In the genomic region with DNA sequence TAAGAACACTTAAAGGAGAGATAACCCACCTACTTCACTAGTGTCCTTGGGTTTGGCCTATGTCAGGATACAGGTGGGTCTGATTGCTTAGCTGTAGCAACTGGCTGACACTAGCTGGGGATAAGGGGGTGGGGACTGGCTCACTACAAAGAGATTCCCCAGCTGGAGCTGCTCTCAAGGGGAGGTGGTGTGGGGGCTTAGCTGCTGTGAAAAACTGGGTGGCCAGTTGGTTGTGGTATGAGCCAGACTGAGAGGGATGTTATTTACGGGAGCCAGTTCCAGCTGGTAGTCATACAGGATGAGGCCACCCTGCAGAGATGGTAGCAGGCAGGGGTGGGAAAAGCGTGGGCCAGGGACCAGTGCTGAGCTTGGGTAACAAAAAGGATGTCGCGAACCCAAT, we compare ENCODE assay signal across 21 cellular contexts.
"Had no signal": no experiment of that assay in that cellular context is flagged by ENCODE, and none has a peak within 500 bp of the region (broad histone marks: within the 10 kb centered on the region; RNA-seq: fewer than 3 reads in every experiment).

No MANE protein-coding gene starts in this region.

- H3K36me3 Mint-ChIP-seq: activated naive CD8-positive, alpha-beta T cell treated with anti-CD3 and anti-CD28 coated beads, Interleukin-2, amount 10 ng/mL, durations not matched to agents 7 days and 5 days had no signal

- H3K4me1 Mint-ChIP-seq: activated CD4-positive, alpha-beta T cell treated with anti-CD3 and anti-CD28 coated beads, Interleukin-2, amount 10 ng/mL, durations not matched to agents 24 days and 14 days; activated naive CD8-positive, alpha-beta T cell treated with anti-CD3 and anti-CD28 coated beads, Interleukin-2, amount 10 ng/mL, durations not matched to agents 7 days and 5 days; activated T-helper 17 cell treated with anti-CD3 and anti-CD28 coated beads, Interleukin-2, amount 50 U/mL, for 72 hours had no signal

- H3K9me3 Mint-ChIP-seq: activated CD4-positive, alpha-beta T cell treated with anti-CD3 and anti-CD28 coated beads, Interleukin-2, amount 10 ng/mL, durations not matched to agents 24 days and 14 days; activated CD8-positive, alpha-beta T cell treated with anti-CD3 and anti-CD28 coated beads for 36 hours; activated naive CD8-positive, alpha-beta T cell treated with anti-CD3 and anti-CD28 coated beads, Interleukin-2, amount 10 ng/mL, durations not matched to agents 7 days and 5 days; activated T-helper 17 cell treated with anti-CD3 and anti-CD28 coated beads, Interleukin-2, amount 50 U/mL, for 72 hours; dendritic cell treated with granulocyte-macrophage colony-stimulating factor and Interleukin-4, amounts not matched to agents 40 ng/mL and 50 ng/mL, for 4 days; nephron had no signal

- H3K36me3 ChIP-seq: cardiac muscle cell, esophagus squamous epithelium, spleen, thyroid gland had no signal

- DNase-seq: activated CD4-positive, alpha-beta T cell treated with anti-CD3 and anti-CD28 coated beads, Interleukin-2, amount 10 ng/mL, durations not matched to agents 24 days and 14 days; activated CD4-positive, CD25-positive, alpha-beta regulatory T cell; activated CD8-positive, alpha-beta T cell treated with anti-CD3 and anti-CD28 coated beads for 36 hours; activated naive CD4-positive, alpha-beta T cell treated with Interleukin-2 at 50 U/mL for 16 hours; activated naive CD8-positive, alpha-beta T cell treated with anti-CD3 and anti-CD28 coated beads, Interleukin-2, amount 10 ng/mL, durations not matched to agents 7 days and 5 days; activated T-cell treated with anti-CD3 and anti-CD28 coated beads, Interleukin-2, amount 50 U/mL, for 1 hour; amygdala; effector memory CD4-positive, alpha-beta T cell; esophagus squamous epithelium; midbrain; retina; spleen; stimulated activated CD8-positive, alpha-beta memory T cell treated with anti-CD3 and anti-CD28 coated beads, Interleukin-4, amount 100 ng/mL, for 48 hours; stimulated activated naive CD4-positive, alpha-beta T cell; T-helper 2 cell; thyroid gland had no signal

- H3K4me3 ChIP-seq: cardiac muscle cell, esophagus squamous epithelium, lung, spleen, thyroid gland had no signal

- H3K27me3 Mint-ChIP-seq: activated CD4-positive, alpha-beta T cell treated with anti-CD3 and anti-CD28 coated beads, Interleukin-2, amount 10 ng/mL, durations not matched to agents 24 days and 14 days; activated CD8-positive, alpha-beta T cell treated with anti-CD3 and anti-CD28 coated beads for 36 hours; activated naive CD8-positive, alpha-beta T cell treated with anti-CD3 and anti-CD28 coated beads, Interleukin-2, amount 10 ng/mL, durations not matched to agents 7 days and 5 days; activated T-helper 17 cell treated with anti-CD3 and anti-CD28 coated beads, Interleukin-2, amount 50 U/mL, for 72 hours; dendritic cell treated with granulocyte-macrophage colony-stimulating factor and Interleukin-4, amounts not matched to agents 40 ng/mL and 50 ng/mL, for 4 days had no signal

- H3K9me3 ChIP-seq: esophagus squamous epithelium, spleen, thyroid gland had no signal

- H3K27ac Mint-ChIP-seq: activated CD4-positive, alpha-beta T cell treated with anti-CD3 and anti-CD28 coated beads, Interleukin-2, amount 10 ng/mL, durations not matched to agents 24 days and 14 days; activated CD8-positive, alpha-beta T cell treated with anti-CD3 and anti-CD28 coated beads for 36 hours; activated naive CD8-positive, alpha-beta T cell treated with anti-CD3 and anti-CD28 coated beads, Interleukin-2, amount 10 ng/mL, durations not matched to agents 7 days and 5 days; activated T-helper 17 cell treated with anti-CD3 and anti-CD28 coated beads, Interleukin-2, amount 50 U/mL, for 72 hours; dendritic cell treated with granulocyte-macrophage colony-stimulating factor and Interleukin-4, amounts not matched to agents 40 ng/mL and 50 ng/mL, for 4 days had no signal

- H3K4me3 Mint-ChIP-seq: activated CD4-positive, alpha-beta T cell treated with anti-CD3 and anti-CD28 coated beads, Interleukin-2, amount 10 ng/mL, durations not matched to agents 24 days and 14 days; activated CD8-positive, alpha-beta T cell treated with anti-CD3 and anti-CD28 coated beads for 36 hours; activated naive CD8-positive, alpha-beta T cell treated with anti-CD3 and anti-CD28 coated beads, Interleukin-2, amount 10 ng/mL, durations not matched to agents 7 days and 5 days; activated T-helper 17 cell treated with anti-CD3 and anti-CD28 coated beads, Interleukin-2, amount 50 U/mL, for 72 hours; dendritic cell treated with granulocyte-macrophage colony-stimulating factor and Interleukin-4, amounts not matched to agents 40 ng/mL and 50 ng/mL, for 4 days; nephron had no signal

- H3K27ac ChIP-seq: cardiac muscle cell, esophagus squamous epithelium, spleen, thyroid gland had no signal

- H3K4me1 ChIP-seq: esophagus squamous epithelium, spleen, thyroid gland had no signal

- H3K27me3 ChIP-seq: cardiac muscle cell, esophagus squamous epithelium, spleen, thyroid gland had no signal

- ATAC-seq: activated CD8-positive, alpha-beta T cell treated with anti-CD3 and anti-CD28 coated beads for 36 hours; activated T-helper 17 cell treated with anti-CD3 and anti-CD28 coated beads, Interleukin-2, amount 50 U/mL, for 72 hours had no signal
